ENCODE assay signal across 8 cellular contexts in genomic region chr6:79947191-79948173, GRCh38. TPM values are rescaled to one million over a fixed set of nuclear protein-coding genes. Genes with fewer than 3 reads are reported as not detected.
DNase-seq lines count a peak whose midpoint lies in the region; TF ChIP-seq lines count a peak whose summit lies in the region.

Gene ELOVL4 (minus strand): TSS chr6:79947553. CDS start chr6:79947279, 274 bp downstream.

- H3K4me1 ChIP-seq in KMS-11 (ENCODE audit: low read depth, poor library complexity, severe bottlenecking) (peaks cover 8% of the 10 kb centered on the region), right atrium auricular region (peaks cover 0 to 20% of the 10 kb centered on the region in 2 donors), uterus (no peaks in the 10 kb centered on the region)

- H3K9ac ChIP-seq in KMS-11 = no peak within 1 kb of the TSS

- peaks cover 9% of the 10 kb centered on the region for H3K4me1 Mint-ChIP-seq in progenitor cell of endocrine pancreas (ENCODE audit: low read depth)

- H4K20me1 ChIP-seq in KMS-11 (ENCODE audit: insufficient read depth) = no peaks in the 10 kb centered on the region

- peaks cover 20% of the 10 kb centered on the region for H3K27me3 Mint-ChIP-seq in progenitor cell of endocrine pancreas

- H3K4me3 ChIP-seq in KMS-11 (IDR thresholded peaks at IDR 0.05; ENCODE audit: insufficient read depth, low read depth, low read length) (no peak within 1 kb of the TSS), right atrium auricular region (peak within 1 kb of the TSS; percentile 46 to 60), uterus (peak within 1 kb of the TSS; percentile 45 to 65)

- H3K27me3 ChIP-seq in KMS-11 (ENCODE audit: insufficient read depth, low read depth) = no peaks in the 10 kb centered on the region
- peaks cover 0 to 3% of the 10 kb centered on the region in 2 donors for H3K27me3 ChIP-seq in right atrium auricular region
- no peaks in the 10 kb centered on the region for H3K27me3 ChIP-seq in uterus

- no peaks in the 10 kb centered on the region for H3K36me3 ChIP-seq in KMS-11 (ENCODE audit: insufficient read depth)
- no peaks in the 10 kb centered on the region for H3K36me3 ChIP-seq in right atrium auricular region
- H3K36me3 ChIP-seq in uterus = no peaks in the 10 kb centered on the region

- intact Hi-C loops in uterus (cut with DNase I; ENCODE audit: low total_unique reads) = no loop called here

- peak within 1 kb of the TSS; percentile 82 for H2AFZ ChIP-seq in KMS-11 (ENCODE audit: low read depth)

- H3K36me3 Mint-ChIP-seq in progenitor cell of endocrine pancreas (ENCODE audit: insufficient read depth) = no peaks in the 10 kb centered on the region

- no peaks in the 10 kb centered on the region for H3K9me3 ChIP-seq in right atrium auricular region
- H3K9me3 ChIP-seq in uterus = no peaks in the 10 kb centered on the region

- peak within 1 kb of the TSS; percentile 78 for H3K4me2 ChIP-seq in KMS-11

- DNase-seq in Ammon's horn (ENCODE audit: low spot score) (peak; percentile 86), GM20000 (ENCODE audit: low spot score) (peak; percentile 55), SKM-1 (lab: John Stamatoyannopoulos, UW; ENCODE audit: unreplicated experiment) (peak; percentile 10), amygdala (lab: John Stamatoyannopoulos, UW) (peak in 54 of 56 donors; percentile 25 to 86 (median 72)), right atrium auricular region (ENCODE audit: low spot score) (peak; percentile 72), progenitor cell of endocrine pancreas (ENCODE audit: low spot score, unreplicated experiment) (peak; percentile 56), uterus (peak; percentile 65 to 78)

- no peaks in the 10 kb centered on the region for H3K79me2 ChIP-seq in KMS-11 (ENCODE audit: insufficient read depth, low read depth)

- TF ChIP-seq CTCF in GM20000 (IDR thresholded peaks at IDR 0.05; ENCODE audit: extremely low read depth, missing control alignments) (no peak), KMS-11 (conservative IDR thresholded peaks at IDR 0.05; ENCODE audit: low read depth, low read length) (no peak), right atrium auricular region (IDR thresholded peaks at IDR 0.05) (no peak), progenitor cell of endocrine pancreas (IDR thresholded peaks at IDR 0.05; ENCODE audit: unreplicated experiment) (no peak), uterus (IDR thresholded peaks at IDR 0.05) (no peak)

- no peaks in the 10 kb centered on the region for H3K9me3 Mint-ChIP-seq in progenitor cell of endocrine pancreas (ENCODE audit: low read depth)

- H3K27ac ChIP-seq in KMS-11 (no peak within 1 kb of the TSS), right atrium auricular region (peak within 1 kb of the TSS in 1 of 2 donors; percentile 7), uterus (peak within 1 kb of the TSS; percentile 4 to 26)

- TF ChIP-seq POLR2A in uterus (IDR thresholded peaks at IDR 0.05) = peak; percentile 49

- peak within 1 kb of the TSS; percentile 72 for H3K27ac Mint-ChIP-seq in progenitor cell of endocrine pancreas

- H3K4me3 Mint-ChIP-seq in progenitor cell of endocrine pancreas (ENCODE audit: low read depth) = peak within 1 kb of the TSS; percentile 80

RNA-seq across cellular contexts. Expression of gene ELOVL4, which starts in this region (rescaled TPM):
- total RNA-seq in right atrium auricular region = 1 to 10 TPM in 1 of 2 donors, under 1 TPM in 1; 0.44 to 1.4 TPM
- 5.9 and 6.2 TPM in 2 replicates for total RNA-seq in progenitor cell of endocrine pancreas
- total RNA-seq in uterus = 10 to 100 TPM in 1 of 4 donors, 1 to 10 TPM in 3; 1.5 to 11.2 (median 4.2) TPM

Comparison
In these comparisons a context has a peak if more than half of its experiments do, and no peak if none do; other contexts are left out.
1. DNase-seq: peak in every context shown above with its lines; median percentile 86 in Ammon's horn; 72 in amygdala; 72 in right atrium auricular region; 72 in uterus; 56 in progenitor cell of endocrine pancreas; 55 in GM20000; 10 in SKM-1.